In the genomic region with DNA sequence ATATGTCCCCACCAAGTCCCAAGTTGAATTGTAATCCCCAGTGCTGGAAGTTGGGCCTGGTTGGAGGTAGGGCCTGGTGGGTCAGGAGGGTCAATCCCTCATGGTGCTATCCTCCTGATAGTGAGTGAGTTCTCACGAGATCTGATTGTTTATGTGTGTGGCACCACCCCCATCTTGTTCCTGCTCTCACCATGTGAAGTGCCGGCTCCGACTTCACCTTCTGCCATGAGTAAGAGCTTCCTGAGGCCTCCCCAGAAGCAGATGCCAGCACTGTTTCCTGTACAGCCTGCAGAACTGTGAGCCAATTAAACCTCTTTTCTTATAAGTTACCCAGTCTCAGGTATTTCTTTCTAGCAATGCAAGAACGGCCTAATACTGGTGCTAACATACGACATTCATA, we compare ENCODE assay signal across 1 cellular context.
A peak's percentile ranks its signal among the peaks of the same experiment; 100 is the strongest.
TF ChIP-seq lines count a peak whose summit lies in the region.

No MANE protein-coding gene starts in this region.

TF ChIP-seq in K562, 482 proteins besides CTCF, POLR2A, EP300 and RAD21:
- no peak for TF ChIP-seq EHMT2 (IDR thresholded peaks at IDR 0.05)
- no peak for TF ChIP-seq ZNF121 (CRISPR knock-in tag; conservative IDR thresholded peaks at IDR 0.05)
- TF ChIP-seq, protein P1, sequence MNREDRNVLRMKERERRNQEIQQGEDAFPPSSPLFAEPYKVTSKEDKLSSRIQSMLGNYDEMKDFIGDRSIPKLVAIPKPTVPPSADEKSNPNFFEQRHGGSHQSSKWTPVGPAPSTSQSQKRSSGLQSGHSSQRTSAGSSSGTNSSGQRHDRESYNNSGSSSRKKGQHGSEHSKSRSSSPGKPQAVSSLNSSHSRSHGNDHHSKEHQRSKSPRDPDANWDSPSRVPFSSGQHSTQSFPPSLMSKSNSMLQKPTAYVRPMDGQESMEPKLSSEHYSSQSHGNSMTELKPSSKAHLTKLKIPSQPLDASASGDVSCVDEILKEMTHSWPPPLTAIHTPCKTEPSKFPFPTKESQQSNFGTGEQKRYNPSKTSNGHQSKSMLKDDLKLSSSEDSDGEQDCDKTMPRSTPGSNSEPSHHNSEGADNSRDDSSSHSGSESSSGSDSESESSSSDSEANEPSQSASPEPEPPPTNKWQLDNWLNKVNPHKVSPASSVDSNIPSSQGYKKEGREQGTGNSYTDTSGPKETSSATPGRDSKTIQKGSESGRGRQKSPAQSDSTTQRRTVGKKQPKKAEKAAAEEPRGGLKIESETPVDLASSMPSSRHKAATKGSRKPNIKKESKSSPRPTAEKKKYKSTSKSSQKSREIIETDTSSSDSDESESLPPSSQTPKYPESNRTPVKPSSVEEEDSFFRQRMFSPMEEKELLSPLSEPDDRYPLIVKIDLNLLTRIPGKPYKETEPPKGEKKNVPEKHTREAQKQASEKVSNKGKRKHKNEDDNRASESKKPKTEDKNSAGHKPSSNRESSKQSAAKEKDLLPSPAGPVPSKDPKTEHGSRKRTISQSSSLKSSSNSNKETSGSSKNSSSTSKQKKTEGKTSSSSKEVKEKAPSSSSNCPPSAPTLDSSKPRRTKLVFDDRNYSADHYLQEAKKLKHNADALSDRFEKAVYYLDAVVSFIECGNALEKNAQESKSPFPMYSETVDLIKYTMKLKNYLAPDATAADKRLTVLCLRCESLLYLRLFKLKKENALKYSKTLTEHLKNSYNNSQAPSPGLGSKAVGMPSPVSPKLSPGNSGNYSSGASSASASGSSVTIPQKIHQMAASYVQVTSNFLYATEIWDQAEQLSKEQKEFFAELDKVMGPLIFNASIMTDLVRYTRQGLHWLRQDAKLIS (CRISPR knock-in tag; IDR thresholded peaks at IDR 0.05): no peak
- TF ChIP-seq JUN (IDR thresholded peaks at IDR 0.05; ENCODE audit: borderline replicate concordance, low read depth, low read length): no peak
- TF ChIP-seq JUN (CRISPR knock-in tag; IDR thresholded peaks at IDR 0.05; ENCODE audit: borderline replicate concordance): no peak
- no peak for TF ChIP-seq KHSRP (IDR thresholded peaks at IDR 0.05)
- no peak for TF ChIP-seq ZNF436 (CRISPR knock-in tag; IDR thresholded peaks at IDR 0.05)
- TF ChIP-seq CHD2 (IDR thresholded peaks at IDR 0.05; ENCODE audit: low read depth, low read length): 0 out of 2 replicates have a peak, but pooled peaks have one; percentile 37
